Comparison of ENCODE assay signal across 32 cellular contexts in the genomic region with DNA sequence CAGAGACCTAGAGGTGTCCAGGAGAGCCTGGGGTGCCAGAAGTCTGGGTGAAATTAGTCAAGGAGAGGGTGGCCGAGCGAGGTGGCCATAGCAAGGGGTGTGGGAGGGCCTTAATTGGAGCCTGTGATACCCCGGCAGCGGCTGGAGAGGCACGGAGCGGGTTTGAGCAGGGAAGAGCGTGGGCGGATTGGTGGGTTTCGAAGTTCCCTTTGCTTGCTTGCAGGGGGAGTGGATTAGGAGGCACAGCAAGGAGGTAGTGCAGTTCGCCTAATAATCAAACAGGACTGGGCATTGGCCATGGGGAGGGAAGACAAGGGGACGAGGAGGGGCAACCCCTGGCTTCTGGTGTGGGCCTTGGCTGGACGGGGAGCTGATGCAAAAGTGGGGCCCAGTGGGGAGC. TPM values are rescaled to one million over a fixed set of nuclear protein-coding genes. Genes with fewer than 3 reads are reported as not detected.
"Had no signal": no experiment of that assay in that cellular context is flagged by ENCODE, and none has a peak within 500 bp of the region (broad histone marks: within the 10 kb centered on the region; RNA-seq: fewer than 3 reads in every experiment).

No MANE protein-coding gene starts in this region.

- FAIRE-seq: astrocyte, endothelial cell of umbilical vein had no signal

- H3K36me3 ChIP-seq: brain microvascular endothelial cell, ovary, transverse colon, vagina had no signal

- H3K9me3 ChIP-seq: ovary, testis, transverse colon, vagina had no signal

- DNase-seq: activated CD4-positive, alpha-beta memory T cell treated with anti-CD3 and anti-CD28 coated beads, Interleukin-2, amount 10 ng/mL, durations not matched to agents 7 days and 5 days; activated CD4-positive, alpha-beta T cell treated with anti-CD3 and anti-CD28 coated beads for 48 hours; activated CD8-positive, alpha-beta memory T cell treated with anti-CD3 and anti-CD28 coated beads, Interleukin-2, amount 50 U/mL, for 48 hours; activated gamma-delta T cell treated with Interleukin-2 at 50 U/mL for 16 hours; activated naive CD4-positive, alpha-beta T cell treated with anti-CD3 and anti-CD28 coated beads, Interleukin-2, amount 50 U/mL, for 16 hours; activated T-cell treated with anti-CD3 and anti-CD28 coated beads, Interleukin-2, amount 50 U/mL, for 24 hours; amniotic stem cell; brain microvascular endothelial cell; foreskin fibroblast; head of caudate nucleus; hypothalamus; immature natural killer cell; mesendoderm; ovary; stimulated activated CD4-positive, alpha-beta T cell treated with anti-CD3 and anti-CD28 coated beads, Interleukin-12 subunit alpha, Interleukin-12 subunit beta, amount 100 ng/mL, for 4 hours; stimulated activated CD4-positive, alpha-beta T cell treated with anti-CD3 and anti-CD28 coated beads, Interleukin-4, amount 100 ng/mL, for 1 hour; stimulated activated naive CD8-positive, alpha-beta T cell treated with anti-CD3 and anti-CD28 coated beads, Interleukin-15, Interleukin-2, amounts not matched to agents 100 U/mL and 50 U/mL, for 24 hours; T-helper 1 cell; testis; transverse colon had no signal

- H3K4me1 ChIP-seq: testis had no signal

- ATAC-seq: left lobe of liver; natural killer cell treated with Interleukin-12 subunit alpha and Interleukin-12 subunit beta and Interleukin-15 and Interleukin-18, amount 100 ng/mL, for 72 hours; sciatic nerve; stimulated activated naive CD8-positive, alpha-beta T cell treated with anti-CD3 and anti-CD28 coated beads, Interleukin-15, Interleukin-2, amounts not matched to agents 100 U/mL and 50 U/mL, for 24 hours had no signal

- H3K27me3 ChIP-seq: brain microvascular endothelial cell, ovary, testis, transverse colon, vagina had no signal

- H3K27ac ChIP-seq: brain microvascular endothelial cell, ovary, testis, VCaP had no signal

- H3K4me3 ChIP-seq: lung, ovary, skin epidermis, testis, transverse colon, vagina had no signal

RNA-seq across cellular contexts. Expression of gene GRAP, which starts 36.8 kb away (rescaled TPM):
- total RNA-seq: myocyte, progenitor cell of endocrine pancreas had no signal

RNA-seq across cellular contexts. Expression of gene SLC5A10, which starts 58.0 kb away (rescaled TPM):
- total RNA-seq: activated CD4-positive, alpha-beta memory T cell treated with anti-CD3 and anti-CD28 coated beads, Interleukin-2, amount 10 ng/mL, durations not matched to agents 7 days and 5 days; endothelial cell of umbilical vein; kidney epithelial cell; left lobe of liver; myocyte; natural killer cell treated with Interleukin-12 subunit alpha and Interleukin-12 subunit beta and Interleukin-15 and Interleukin-18, amount 100 ng/mL, for 72 hours; progenitor cell of endocrine pancreas; sciatic nerve; transverse colon; vagina had no signal
- polyA plus RNA-seq: endothelial cell of umbilical vein, immature natural killer cell had no signal
